22 cellular contexts compared by ENCODE assay signal in genomic region chr14:103151270-103151933, GRCh38. TPM values are rescaled to one million over a fixed set of nuclear protein-coding genes. Genes with fewer than 3 reads are reported as not detected.
"Had no signal": no experiment of that assay in that cellular context is flagged by ENCODE, and none has a peak within 500 bp of the region (broad histone marks: within the 10 kb centered on the region; RNA-seq: fewer than 3 reads in every experiment).

No MANE protein-coding gene starts in this region.

- FAIRE-seq: kidney had no signal

- ATAC-seq: activated CD4-positive, alpha-beta T cell treated with anti-CD3 and anti-CD28 coated beads for 36 hours; activated naive CD4-positive, alpha-beta T cell treated with anti-CD3 and anti-CD28 coated beads, Interleukin-2, amount 50 U/mL, for 72 hours; foreskin keratinocyte; left lung; right cardiac atrium; upper lobe of right lung had no signal

- H3K4me3 ChIP-seq: left lung, prostate gland, skin epidermis, testis, upper lobe of right lung had no signal

- H3K4me1 ChIP-seq: foreskin keratinocyte, left lung, prostate gland, upper lobe of right lung had no signal

- H3K36me3 ChIP-seq: left lung, prostate gland, upper lobe of right lung, WERI-Rb-1 had no signal

- H3K27ac ChIP-seq: epithelial cell of prostate, foreskin keratinocyte, left lung, prostate gland, testis, upper lobe of right lung, WERI-Rb-1 had no signal

- DNase-seq: activated CD4-positive, alpha-beta memory T cell treated with anti-CD3 and anti-CD28 coated beads for 36 hours; activated CD4-positive, alpha-beta T cell treated with anti-CD3 and anti-CD28 coated beads for 36 hours; activated gamma-delta T cell treated with Interleukin-2 at 50 U/mL for 16 hours; activated T-cell treated with anti-CD3 and anti-CD28 coated beads for 4 hours; amniotic stem cell; foreskin keratinocyte; kidney; left lung; right cardiac atrium; testis; upper lobe of right lung; WERI-Rb-1 had no signal

- H3K9me3 ChIP-seq: left lung, prostate gland, testis, upper lobe of right lung had no signal

- H3K27me3 ChIP-seq: left lung, testis, upper lobe of right lung had no signal

RNA-seq across cellular contexts. Expression of gene EXOC3L4, which starts 56.9 kb away (rescaled TPM):
- total RNA-seq: activated CD4-positive, alpha-beta memory T cell treated with anti-CD3 and anti-CD28 coated beads for 36 hours; activated CD4-positive, alpha-beta T cell treated with anti-CD3 and anti-CD28 coated beads for 36 hours; activated naive CD4-positive, alpha-beta T cell treated with anti-CD3 and anti-CD28 coated beads, Interleukin-2, amount 50 U/mL, for 72 hours; activated T-helper 1 cell treated with anti-CD3 and anti-CD28 coated beads, Interleukin-12 subunit alpha, Interleukin-12 subunit beta, Interleukin-2, Interleukin-4 antibody, amounts not matched to agents 30 ng/mL and 10 ng/mL and 1 ng/mL, durations not matched to agents 14 hours and 24 hours and 36 hours; dermis microvascular lymphatic vessel endothelial cell; foreskin keratinocyte; lung microvascular endothelial cell; mononuclear cell; neural crest cell; T-helper 2 cell treated with Interferon-gamma antibody and Interleukin-4, amounts not matched to agents 100 ng/mL and 5 ng/mL, for 36 hours had no signal
- polyA plus RNA-seq: foreskin keratinocyte had no signal
